Comparison of ENCODE assay signal across 13 cellular contexts in genomic region chr1:12146343-12147112, GRCh38. TPM values are rescaled to one million over a fixed set of nuclear protein-coding genes. Genes with fewer than 3 reads are reported as not detected.
A peak's percentile ranks its signal among the peaks of the same experiment; 100 is the strongest.
DNase-seq lines count a peak whose midpoint lies in the region; ATAC-seq, FAIRE-seq and TF ChIP-seq lines count a peak whose summit lies in the region.
"Had no signal": no experiment of that assay in that cellular context is flagged by ENCODE, and none has a peak within 500 bp of the region (broad histone marks: within the 10 kb centered on the region; RNA-seq: fewer than 3 reads in every experiment).

No MANE protein-coding gene starts in this region.

- peaks cover 9% of the 10 kb centered on the region for H3K4me1 Mint-ChIP-seq in MCF 10A (ENCODE audit: insufficient read depth, unreplicated experiment)
- peaks cover 60 to 85% (median 81%) of the 10 kb centered on the region in 7 donors for H3K4me1 Mint-ChIP-seq in naive thymus-derived CD4-positive, alpha-beta T cell

- POLR2A ChIA-PET in MCF 10A (lab: Yijun Ruan, JAX) (interaction anchor here (0.8 kb wide), 1 partner anchor 16 kb away, joined by 3 read pairs; no protein-coding TSS in a partner anchor), K562 (lab: Yijun Ruan, JAX) (interaction anchor here (0.7 to 1.4 kb wide), 5 partner anchors 9 to 25 kb away, joined by 3 to 6 read pairs (median 3); no protein-coding TSS in a partner anchor)
- POLR2A ChIA-PET in naive thymus-derived CD4-positive, alpha-beta T cell (lab: Charles Lee), result interaction anchor here (1.0 to 7.9 kb wide), 6 partner anchors 9 to 30 kb away, joined by 4 to 125 read pairs (median 8); partner anchors contain the start of gene TNFRSF1B

- no peaks in the 10 kb centered on the region for H3K9me3 Mint-ChIP-seq in MCF 10A (ENCODE audit: unreplicated experiment)
- H3K9me3 Mint-ChIP-seq in naive thymus-derived CD4-positive, alpha-beta T cell, result peaks cover 0 to 11% (median 2%) of the 10 kb centered on the region in 11 donors

- H3K79me2 ChIP-seq in mammary epithelial cell (ENCODE audit: insufficient read depth, low read length), result no peaks in the 10 kb centered on the region
- no peaks in the 10 kb centered on the region for H3K79me2 ChIP-seq in K562 (ENCODE audit: control insufficient read depth, insufficient read depth, low read length)

- TF ChIP-seq CTCF in mammary epithelial cell (conservative IDR thresholded peaks at IDR 0.05 in 1 of 2, IDR thresholded peaks at IDR 0.05 in 1 of 2; ENCODE audit: extremely low read depth in 1 of 2, insufficient read depth in 1 of 2, low read depth in 1 of 2, low read length in 2 of 2) (no peak), MCF 10A (IDR thresholded peaks at IDR 0.05; ENCODE audit: unreplicated experiment) (no peak), K562 (IDR thresholded peaks at IDR 0.05 in 2 of 3, conservative IDR thresholded peaks at IDR 0.05 in 1 of 3; ENCODE audit: insufficient read depth in 2 of 3, low read depth in 1 of 3, low read length in 3 of 3) (no peak), upper lobe of right lung (IDR thresholded peaks at IDR 0.05) (no peak), tibial artery (IDR thresholded peaks at IDR 0.05) (no peak)

- H2AFZ ChIP-seq in mammary epithelial cell (ENCODE audit: low read depth, low read length) (no peak overlapping the region), K562 (ENCODE audit: low read depth, low read length) (peak overlapping the region; percentile 10; the same call in 1 of the 2 replicates)

- H3K9me1 ChIP-seq in K562 (ENCODE audit: control insufficient read depth, insufficient read depth, low read length), result no peaks in the 10 kb centered on the region

- H4K20me1 ChIP-seq in mammary epithelial cell (ENCODE audit: insufficient read depth, low read length) (no peaks in the 10 kb centered on the region), K562 (replicated peaks; ENCODE audit: control insufficient read depth, insufficient read depth, low read length) (no peaks in the 10 kb centered on the region)

- H3K27ac Mint-ChIP-seq in MCF 10A (ENCODE audit: low read depth, unreplicated experiment), result no peak overlapping the region
- peak overlapping the region; percentile 75 to 99 (median 92) for H3K27ac Mint-ChIP-seq in naive thymus-derived CD4-positive, alpha-beta T cell

- H3K27me3 ChIP-seq in mammary epithelial cell (ENCODE audit: insufficient read depth, low read length) (no peaks in the 10 kb centered on the region), K562 (ENCODE audit: control insufficient read depth in 2 of 2, insufficient read depth in 2 of 2, low read length in 2 of 2) (no peaks in the 10 kb centered on the region), upper lobe of right lung (no peaks in the 10 kb centered on the region), tibial artery (no peaks in the 10 kb centered on the region)
- no peaks in the 10 kb centered on the region for H3K27me3 ChIP-seq in naive thymus-derived CD4-positive, alpha-beta T cell (ENCODE audit: control insufficient read depth in 2 of 2, insufficient read depth in 2 of 2, low read length in 2 of 2)
- H3K27me3 ChIP-seq: cardiac muscle cell had no signal

- H3K9me3 ChIP-seq in mammary epithelial cell (replicated peaks; ENCODE audit: insufficient read depth, low read length) (no peaks in the 10 kb centered on the region), K562 (replicated peaks; ENCODE audit: control insufficient read depth, insufficient read depth, low read depth, low read length) (no peaks in the 10 kb centered on the region), upper lobe of right lung (no peaks in the 10 kb centered on the region), tibial artery (peaks cover 0 to 7% (median 5%) of the 10 kb centered on the region in 3 donors)
- H3K9me3 ChIP-seq in naive thymus-derived CD4-positive, alpha-beta T cell (ENCODE audit: control insufficient read depth in 2 of 3, low read length in 3 of 3), result no peaks in the 10 kb centered on the region

- CTCF ChIA-PET in mammary epithelial cell (lab: Charles Lee; ENCODE audit: low non-redundant PET), result no interaction called here
- CTCF ChIA-PET in MCF 10A (lab: Yijun Ruan, JAX), result interaction anchor here (0.6 kb wide), 2 partner anchors 17 to 127 kb away, joined by 3 read pairs; partner anchors contain the start of gene MIIP
- CTCF ChIA-PET in K562 (lab: Yijun Ruan, JAX; ENCODE audit: low intra/inter-chr PET ratio), result no interaction called here
- CTCF ChIA-PET in naive thymus-derived CD4-positive, alpha-beta T cell (lab: Charles Lee), result interaction anchor here (1.3 to 6.0 kb wide), 4 partner anchors 21 to 64 kb away, joined by 4 to 45 read pairs (median 4); no protein-coding TSS in a partner anchor

- ATAC-seq in K562, result no peak
- ATAC-seq in naive thymus-derived CD4-positive, alpha-beta T cell, result no peak
- ATAC-seq in upper lobe of right lung, result no peak
- no peak for ATAC-seq in HG02884 (IDR thresholded peaks at IDR 0.05; ENCODE audit: unreplicated experiment)

- DNase-seq in mammary epithelial cell (peak; percentile 52), MCF 10A (ENCODE audit: unreplicated experiment) (no peak), K562 (ENCODE audit: extremely low read depth in 1 of 4, low spot score in 3 of 4) (no peak), upper lobe of right lung (no peak), tibial artery (no peak), cerebellar cortex (ENCODE audit: low spot score) (no peak)
- DNase-seq in naive thymus-derived CD4-positive, alpha-beta T cell, result no peak
- DNase-seq: NCI-H748 treated with DMSO at 0.1 percent for 48 hours; stimulated activated CD4-positive, alpha-beta T cell treated with anti-CD3 and anti-CD28 coated beads, Interleukin-15, amount 100 ng/mL, for 24 hours; SW 1271 had no signal

- BruUV-seq in mammary epithelial cell (replicated peaks; lab: Mats Ljungman, UMichigan) (no TSS peak), MCF 10A (replicated peaks; lab: Mats Ljungman, UMichigan) (no TSS peak), K562 (replicated peaks; lab: Mats Ljungman, UMichigan) (no TSS peak)

- H3K9ac ChIP-seq in mammary epithelial cell (ENCODE audit: insufficient read depth, low read length) (no peak overlapping the region), K562 (ENCODE audit: insufficient read depth in 1 of 2, low read depth in 2 of 2, low read length in 2 of 2) (peak overlapping the region in 1 of 2 experiments; percentile 59; a peak in 2 of 4 replicates)

- no peak overlapping the region for H3K4me3 Mint-ChIP-seq in MCF 10A (ENCODE audit: unreplicated experiment)
- H3K4me3 Mint-ChIP-seq in naive thymus-derived CD4-positive, alpha-beta T cell, result peak overlapping the region in 8 of 10 donors; percentile 0 to 76 (median 49)

- TF ChIP-seq EP300 in K562 (IDR thresholded peaks at IDR 0.05; ENCODE audit: low read length), result no peak

- whole genome bisulfite sequencing in mammary epithelial cell (ENCODE audit: low coverage, missing lambda C conversion rate), result 90% methylated on average over 6 of the region's 20 CpGs
- WGBS in K562 (ENCODE audit: insufficient coverage, low coverage, missing lambda C conversion rate), result 66% methylated on average over 20 of the region's 20 CpGs

- dilution Hi-C loops in mammary epithelial cell (cut with HindIII; ENCODE audit: low sequenced_read_pairs), result no loop called here

- in situ Hi-C loops in mammary epithelial cell (cut with MboI; ENCODE audit: low sequenced_read_pairs in 2 of 2) (no loop called here), K562 (cut with MboI) (no loop called here)

- H3K36me3 Mint-ChIP-seq in MCF 10A (ENCODE audit: insufficient read depth, unreplicated experiment), result peaks cover 4% of the 10 kb centered on the region
- peaks cover 0 to 26% (median 0%) of the 10 kb centered on the region in 5 donors for H3K36me3 Mint-ChIP-seq in naive thymus-derived CD4-positive, alpha-beta T cell

- H3K27me3 Mint-ChIP-seq in MCF 10A (ENCODE audit: insufficient read depth, unreplicated experiment), result peaks cover 9% of the 10 kb centered on the region
- no peaks in the 10 kb centered on the region for H3K27me3 Mint-ChIP-seq in naive thymus-derived CD4-positive, alpha-beta T cell

- no peak for TF ChIP-seq RAD21 in K562 (CRISPR knock-in tag; conservative IDR thresholded peaks at IDR 0.05 in 1 of 2, IDR thresholded peaks at IDR 0.05 in 1 of 2)

- no peak for TF ChIP-seq POLR2A in K562 (conservative IDR thresholded peaks at IDR 0.05)

- H3K36me3 ChIP-seq in mammary epithelial cell (ENCODE audit: insufficient read depth, low read length), result no peaks in the 10 kb centered on the region
- H3K36me3 ChIP-seq in K562 (ENCODE audit: control insufficient read depth, insufficient read depth, low read length), result peaks cover 20% of the 10 kb centered on the region; the same call in 1 of the 3 replicates
- H3K36me3 ChIP-seq in naive thymus-derived CD4-positive, alpha-beta T cell (ENCODE audit: control insufficient read depth in 2 of 3, insufficient read depth in 3 of 3, low read length in 3 of 3), result no peaks in the 10 kb centered on the region
- H3K36me3 ChIP-seq in upper lobe of right lung, result no peaks in the 10 kb centered on the region
- no peaks in the 10 kb centered on the region for H3K36me3 ChIP-seq in tibial artery
- H3K36me3 ChIP-seq: cardiac muscle cell had no signal

- intact Hi-C loops in mammary epithelial cell (cut with micrococcal nuclease) (no loop called here), MCF 10A (cut with micrococcal nuclease) (no loop called here), K562 (cut with micrococcal nuclease) (no loop called here), upper lobe of right lung (cut with DNase I) (loop anchor here (10.0 kb wide), 1 partner anchor 48 kb away; no protein-coding TSS in a partner anchor), tibial artery (cut with DNase I; ENCODE audit: low total_unique reads) (loop anchor here (5.0 kb wide), 1 partner anchor 1409 kb away; no protein-coding TSS in a partner anchor)
- intact Hi-C loops in naive thymus-derived CD4-positive, alpha-beta T cell (cut with micrococcal nuclease), result loop anchor here in 1 of 2 donors (2.0 kb wide), 1 partner anchor 14 kb away; no protein-coding TSS in a partner anchor

- H3K4me3 ChIP-seq in mammary epithelial cell (replicated peaks in 1 of 3; ENCODE audit: insufficient read depth in 1 of 3, low read depth in 2 of 3, low read length in 3 of 3) (no peak overlapping the region), K562 (no peak overlapping the region), upper lobe of right lung (no peak overlapping the region), tibial artery (no peak overlapping the region)
- H3K4me3 ChIP-seq in naive thymus-derived CD4-positive, alpha-beta T cell (ENCODE audit: low read length), result no peak overlapping the region
- H3K4me3 ChIP-seq: cardiac muscle cell had no signal

- H3K4me1 ChIP-seq in mammary epithelial cell (ENCODE audit: insufficient read depth, low read length) (peaks cover 13% of the 10 kb centered on the region), K562 (replicated peaks in 1 of 2; ENCODE audit: control insufficient read depth in 2 of 2, insufficient read depth in 2 of 2, low read length in 2 of 2) (peaks cover 22 to 54% of the 10 kb centered on the region in 2 experiments), upper lobe of right lung (peaks cover 74% of the 10 kb centered on the region), tibial artery (peaks cover 0 to 13% (median 5%) of the 10 kb centered on the region in 4 donors)
- H3K4me1 ChIP-seq in naive thymus-derived CD4-positive, alpha-beta T cell (ENCODE audit: control insufficient read depth in 2 of 2, insufficient read depth in 2 of 2, low read length in 2 of 2), result peaks cover 59 to 72% of the 10 kb centered on the region in 2 donors

- H3K27ac ChIP-seq in mammary epithelial cell (ENCODE audit: insufficient read depth, low read depth, low read length) (no peak overlapping the region), K562 (ENCODE audit: extremely low read depth, low read depth, low read length) (no peak overlapping the region), upper lobe of right lung (peak overlapping the region; percentile 51), tibial artery (no peak overlapping the region)
- no peak overlapping the region for H3K27ac ChIP-seq in naive thymus-derived CD4-positive, alpha-beta T cell (ENCODE audit: low read depth, low read length)
- H3K27ac ChIP-seq: cardiac muscle cell had no signal

- no peak overlapping the region for H3K4me2 ChIP-seq in mammary epithelial cell (ENCODE audit: insufficient read depth, low read depth, low read length)
- H3K4me2 ChIP-seq in K562 (ENCODE audit: insufficient read depth, low read length), result no peak overlapping the region

- no peak for FAIRE-seq in K562 (lab: Jason Lieb, UNC)
- FAIRE-seq: frontal cortex had no signal

RNA-seq across cellular contexts. Expression of gene TNFRSF1B, which starts 20.3 kb away (rescaled TPM):
- under 1 TPM; under 0.01 to 0.09 TPM for total RNA-seq in mammary epithelial cell
- polyA plus RNA-seq in mammary epithelial cell, result 0.08 TPM
- not detected for polyA minus RNA-seq in mammary epithelial cell
- 0.22 TPM in 1 of 2 replicates, not detected in the other for total RNA-seq in MCF 10A (2022)
- 26.1 and 74.5 TPM in 2 replicates for total RNA-seq in K562 (2011; cell fraction: chromatin; rRNA removed; ENCODE audit: low replicate concordance)
- total RNA-seq in K562 (2011; cell fraction: nucleolus; rRNA removed), result 83.4 and 97.6 TPM in 2 replicates
- total RNA-seq in K562 (2011; cell fraction: nucleoplasm; rRNA removed), result 68.4 and 69.2 TPM in 2 replicates
- 40.8 and 54.1 TPM in 2 replicates for total RNA-seq in K562 (2014; rRNA removed)
- 17.5 and 22.7 TPM in 2 replicates for total RNA-seq in K562 (2014; rRNA removed; fragmentation: Illumina TruSeq; extraction: Trizol)
- total RNA-seq in K562 (2015; rRNA removed; fragmentation: Illumina TruSeq; extraction: Trizol), result 21.7 and 23.1 TPM in 2 replicates
- 91.3 and 91.6 TPM in 2 replicates for total RNA-seq in K562 (2021)
- 36.0 and 48.1 TPM in 2 replicates for polyA plus RNA-seq in K562 (2011; rRNA removed)
- polyA plus RNA-seq in K562 (2011; cell fraction: cytosol; rRNA removed), result 54.9 and 115 TPM in 2 replicates
- 12.4 and 19.5 TPM in 2 replicates for polyA plus RNA-seq in K562 (2011; cell fraction: nucleus; rRNA removed)
- 37.7 and 41.4 TPM in 2 replicates for polyA plus RNA-seq in K562 (2012)
- 40.9 and 48.0 TPM in 2 replicates for polyA plus RNA-seq in K562 (2014; fragmentation: Illumina TruSeq; extraction: Trizol)
- polyA plus RNA-seq in K562 (2014; fragmentation: Nextera tagmentation; extraction: Ambion mirVana), result 1 to 10 TPM; 8.8 to 9.0 TPM
- 43.7 and 47.2 TPM in 2 replicates for polyA plus RNA-seq in K562 (2014; rRNA removed)
- 19.0 and 26.6 TPM in 2 replicates for polyA minus RNA-seq in K562 (2011; rRNA and poly(A)+ RNA removed)
- polyA minus RNA-seq in K562 (2011; cell fraction: cytosol; rRNA and poly(A)+ RNA removed), result 46.3 and 70.4 TPM in 2 replicates
- polyA minus RNA-seq in K562 (2011; cell fraction: nucleus; rRNA and poly(A)+ RNA removed), result 13.3 and 24.2 TPM in 2 replicates
- total RNA-seq in naive thymus-derived CD4-positive, alpha-beta T cell, result 100 to 1,000 TPM in 2 of 5 experiments, 10 to 100 TPM in 3; 38.6 to 278 (median 60.3) TPM
- polyA plus RNA-seq in naive thymus-derived CD4-positive, alpha-beta T cell, result 10 to 100 TPM; 30.1 to 48.2 TPM
- total RNA-seq in upper lobe of right lung, result 62.4 TPM
- polyA plus RNA-seq: cardiac muscle cell had no signal

Comparison
In these comparisons a context has a peak if more than half of its experiments do, and no peak if none do; other contexts are left out.
1. CTCF ChIA-PET loops: an anchor here in MCF 10A (0.6 kb wide) and naive thymus-derived CD4-positive, alpha-beta T cell (1.3 to 6.0 kb wide); none called in mammary epithelial cell and K562.
2. RNA of gene TNFRSF1B, which starts 20.3 kb away (total RNA-seq): 62.4 TPM in upper lobe of right lung (single experiment), 38.6 to 278 TPM in naive thymus-derived CD4-positive, alpha-beta T cell and 17.5 to 97.6 TPM in K562; under 0.01 to 0.09 TPM in mammary epithelial cell and 0.22 TPM in MCF 10A; every median in the first group is over 10 times any median in the second.
3. intact Hi-C loops: an anchor here in upper lobe of right lung (10.0 kb wide) and tibial artery (5.0 kb wide); none called in mammary epithelial cell, MCF 10A and K562.